7 cellular contexts compared by ENCODE assay signal in genomic region chr1:204680051-204680450, GRCh38. TPM values are rescaled to one million over a fixed set of nuclear protein-coding genes. Genes with fewer than 3 reads are reported as not detected.
"Had no signal": no experiment of that assay in that cellular context is flagged by ENCODE, and none has a peak within 500 bp of the region (broad histone marks: within the 10 kb centered on the region; RNA-seq: fewer than 3 reads in every experiment).

No MANE protein-coding gene starts in this region.

- DNase-seq: H9, HCEC 1CT, HFFc6, IMR-90, KBM-7 had no signal

- H3K9me3 Mint-ChIP-seq: GM23338, H9, HFFc6 had no signal

- H3K4me3 Mint-ChIP-seq: GM23338, H9, HFFc6 had no signal

- H3K4me3 ChIP-seq: GM23338 had no signal

- H3K4me2 ChIP-seq: GM23338 had no signal

- H3K27ac Mint-ChIP-seq: GM23338, H9, HFFc6 had no signal

- H2AFZ ChIP-seq: GM23338 had no signal

RNA-seq across cellular contexts. Expression of gene LRRN2, which starts 5.5 kb away (rescaled TPM):
- total RNA-seq: HFFc6, HT-29, IMR-90 had no signal
